Comparison of ENCODE assay signal across 9 cellular contexts in the genomic region with DNA sequence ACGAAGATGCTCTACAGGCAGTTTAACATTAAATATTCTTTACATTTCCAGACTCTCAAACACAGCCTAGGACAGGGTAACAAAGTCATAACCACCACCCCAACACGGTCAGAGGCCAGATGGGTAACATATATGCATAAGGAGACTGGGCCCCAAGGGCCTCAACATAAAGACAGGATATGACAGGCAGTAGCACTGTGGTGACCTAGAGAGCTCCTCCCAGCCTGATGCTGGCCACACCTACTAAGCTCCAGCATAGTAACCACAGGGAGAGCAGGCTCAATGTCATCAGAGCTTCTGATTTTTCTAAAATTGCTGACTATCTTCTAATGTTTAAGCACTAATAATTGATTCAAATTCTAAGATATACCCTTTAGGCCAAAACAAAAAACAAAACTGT. TPM values are rescaled to one million over a fixed set of nuclear protein-coding genes. Genes with fewer than 3 reads are reported as not detected.
A peak's percentile ranks its signal among the peaks of the same experiment; 100 is the strongest.
DNase-seq lines count a peak whose midpoint lies in the region; ATAC-seq and TF ChIP-seq lines count a peak whose summit lies in the region.
"Had no signal": no experiment of that assay in that cellular context is flagged by ENCODE, and none has a peak within 500 bp of the region (broad histone marks: within the 10 kb centered on the region; RNA-seq: fewer than 3 reads in every experiment).

No MANE protein-coding gene starts in this region.

- 88 to 90% methylated on average over 2 of the region's 2 CpGs for WGBS in gastroesophageal sphincter (ENCODE audit: low coverage in 1 of 2), 2 donors
- WGBS in upper lobe of left lung, 2 donors: 87 to 97% methylated on average over 2 of the region's 2 CpGs

- peak; percentile 85 for ATAC-seq in GM21515 (IDR thresholded peaks at IDR 0.05; ENCODE audit: unreplicated experiment)
- ATAC-seq in HG03469 (IDR thresholded peaks at IDR 0.05; ENCODE audit: unreplicated experiment): peak; percentile 97
- ATAC-seq in gastroesophageal sphincter: no peak
- ATAC-seq in upper lobe of left lung (ENCODE audit: low FRiP score in 2 of 2): no peak

- no peak for TF ChIP-seq EP300 in gastroesophageal sphincter (IDR thresholded peaks at IDR 0.05)
- no peak for TF ChIP-seq EP300 in upper lobe of left lung (IDR thresholded peaks at IDR 0.05)

- H3K9me3 ChIP-seq in gastroesophageal sphincter (no peaks in the 10 kb centered on the region), upper lobe of left lung (no peaks in the 10 kb centered on the region), left ventricle myocardium inferior (replicated peaks) (no peaks in the 10 kb centered on the region)

- H3K27me3 ChIP-seq in gastroesophageal sphincter (no peaks in the 10 kb centered on the region), upper lobe of left lung (no peaks in the 10 kb centered on the region), left ventricle myocardium inferior (ENCODE audit: low read depth) (no peaks in the 10 kb centered on the region)

- in situ Hi-C loops in GM13976 (cut with MboI; ENCODE audit: low sequenced_read_pairs, unreplicated experiment): no loop called here

- H3K36me3 ChIP-seq in gastroesophageal sphincter: peaks cover 0 to 15% of the 10 kb centered on the region in 2 donors
- H3K36me3 ChIP-seq in upper lobe of left lung: peaks cover 0 to 2% (median 0%) of the 10 kb centered on the region in 4 donors
- peaks cover 8% of the 10 kb centered on the region for H3K36me3 ChIP-seq in left ventricle myocardium inferior

- H3K27ac ChIP-seq in gastroesophageal sphincter (no peak overlapping the region), upper lobe of left lung (no peak overlapping the region), left ventricle myocardium inferior (replicated peaks) (no peak overlapping the region)

- TF ChIP-seq POLR2A in gastroesophageal sphincter (IDR thresholded peaks at IDR 0.05): no peak
- no peak for TF ChIP-seq POLR2A in upper lobe of left lung (IDR thresholded peaks at IDR 0.05)

- no peak overlapping the region for H3K4me3 ChIP-seq in gastroesophageal sphincter
- no peak overlapping the region for H3K4me3 ChIP-seq in upper lobe of left lung
- H3K4me3 ChIP-seq in left ventricle myocardium inferior: no peak overlapping the region

- intact Hi-C loops in left ventricle myocardium inferior (cut with micrococcal nuclease): no loop called here

- peak; percentile 24 for DNase-seq in GM13976 (ENCODE audit: low spot score)
- DNase-seq in dermis blood vessel endothelial cell: peak; percentile 7
- DNase-seq in upper lobe of left lung: no peak
- DNase-seq in NCI-H2227 treated with DMSO at 0.1 percent for 48 hours (lab: John Stamatoyannopoulos, UW): no peak
- no peak for DNase-seq in left ventricle myocardium inferior

- no peak for TF ChIP-seq CTCF in GM13976 (IDR thresholded peaks at IDR 0.05; ENCODE audit: borderline replicate concordance, control extremely low read depth, extremely low read depth, insufficient read depth, missing control alignments)
- TF ChIP-seq CTCF in gastroesophageal sphincter (IDR thresholded peaks at IDR 0.05): no peak
- no peak for TF ChIP-seq CTCF in upper lobe of left lung (IDR thresholded peaks at IDR 0.05)
- TF ChIP-seq CTCF in left ventricle myocardium inferior (IDR thresholded peaks at IDR 0.05; ENCODE audit: borderline replicate concordance): no peak

- H3K4me1 ChIP-seq in gastroesophageal sphincter (peaks cover 0 to 8% (median 0%) of the 10 kb centered on the region in 3 donors), upper lobe of left lung (peaks cover 0 to 5% (median 2%) of the 10 kb centered on the region in 4 donors), left ventricle myocardium inferior (peaks cover 37% of the 10 kb centered on the region)

RNA-seq across cellular contexts. Expression of a gene that starts 21.7 kb away (rescaled TPM):
- total RNA-seq in dermis blood vessel endothelial cell (not detected in 2 replicates), gastroesophageal sphincter (not detected), upper lobe of left lung (under 1 TPM in 1 of 6 donors, not detected in 5; 0.33 TPM), left ventricle myocardium inferior (not detected)
- total RNA-seq: skeletal muscle tissue had no signal

Comparison
In these comparisons a context has a peak if more than half of its experiments do, and no peak if none do; other contexts are left out.
1. DNase-seq: peak in GM13976 (single experiment) and dermis blood vessel endothelial cell (single experiment); none in upper lobe of left lung (0 of 2), NCI-H2227 treated with DMSO at 0.1 percent for 48 hours (single experiment) and left ventricle myocardium inferior (single experiment).
2. ATAC-seq: peak in GM21515 (single experiment) and HG03469 (single experiment); none in gastroesophageal sphincter (single experiment) and upper lobe of left lung (0 of 2).